12 cellular contexts compared by ENCODE assay signal in the genomic region with DNA sequence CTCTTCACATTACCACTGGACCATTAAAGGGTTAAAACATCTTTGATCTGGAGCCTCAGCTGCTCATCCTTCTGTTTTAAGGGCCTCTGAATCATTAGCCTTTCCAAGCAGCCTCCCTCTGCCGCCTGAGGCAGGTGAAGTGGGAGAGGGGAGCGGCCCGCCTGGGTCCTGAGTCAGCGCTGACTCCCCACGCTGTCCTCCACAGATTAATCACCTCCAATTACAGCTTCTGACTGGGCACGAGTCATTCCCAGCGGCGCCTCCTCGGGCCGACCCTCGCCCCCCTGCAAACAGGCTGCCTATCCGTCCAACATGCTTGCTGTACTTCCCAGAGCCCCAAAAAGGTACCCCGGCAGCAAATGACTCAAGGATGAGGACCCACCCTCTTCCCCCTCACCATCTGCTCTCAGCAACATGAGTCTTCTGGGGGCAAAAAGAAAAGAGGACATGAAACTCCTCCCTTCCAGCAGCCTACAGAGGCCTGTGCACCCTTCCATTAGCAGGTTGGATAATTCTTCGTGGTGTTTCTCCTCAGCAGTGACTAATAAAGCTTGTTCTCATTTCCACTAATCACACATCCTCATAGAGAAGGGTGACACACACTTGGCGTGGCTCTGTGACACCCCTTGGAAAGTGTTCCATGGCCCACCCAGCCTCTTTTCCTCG. TPM values are rescaled to one million over a fixed set of nuclear protein-coding genes. Genes with fewer than 3 reads are reported as not detected.
DNase-seq lines count a peak whose midpoint lies in the region; ATAC-seq, FAIRE-seq and TF ChIP-seq lines count a peak whose summit lies in the region.
"Had no signal": no experiment of that assay in that cellular context is flagged by ENCODE, and none has a peak within 500 bp of the region (broad histone marks: within the 10 kb centered on the region; RNA-seq: fewer than 3 reads in every experiment).

No MANE protein-coding gene starts in this region.

- POLR2A ChIA-PET in activated CD4-positive, alpha-beta T cell treated with anti-CD3 and anti-CD28 coated beads for 36 hours (lab: Charles Lee) = interaction anchor here (1.1 kb wide), 1 partner anchor 77 kb away, joined by 4 read pairs; no protein-coding TSS in a partner anchor
- POLR2A ChIA-PET in activated CD4-positive, alpha-beta T cell treated with anti-CD3 and anti-CD28 coated beads, Interleukin-2, amount 10 ng/mL, durations not matched to agents 7 days and 5 days (lab: Charles Lee) = no interaction called here

- H2AFZ ChIP-seq in mammary epithelial cell (ENCODE audit: low read depth, low read length) = peak overlapping the region; percentile 68

- CTCF ChIA-PET in activated CD4-positive, alpha-beta T cell treated with anti-CD3 and anti-CD28 coated beads for 36 hours (lab: Charles Lee) = interaction anchor here (0.8 to 1.8 kb wide), 3 partner anchors 13 to 98 kb away, joined by 3 to 4 read pairs (median 3); no protein-coding TSS in a partner anchor
- CTCF ChIA-PET in activated CD4-positive, alpha-beta T cell treated with anti-CD3 and anti-CD28 coated beads, Interleukin-2, amount 10 ng/mL, durations not matched to agents 7 days and 5 days (lab: Charles Lee) = interaction anchor here (0.6 to 2.4 kb wide), 4 partner anchors 10 to 1028 kb away, joined by 3 to 8 read pairs (median 4); no protein-coding TSS in a partner anchor
- CTCF ChIA-PET in mammary epithelial cell (lab: Charles Lee; ENCODE audit: low non-redundant PET) = interaction anchor here (0.7 kb wide), 1 partner anchor 40 kb away, joined by 6 read pairs; no protein-coding TSS in a partner anchor

- H3K27ac Mint-ChIP-seq in activated CD4-positive, alpha-beta T cell treated with anti-CD3 and anti-CD28 coated beads for 36 hours = no peak overlapping the region
- H3K27ac Mint-ChIP-seq in activated CD4-positive, alpha-beta T cell treated with anti-CD3 and anti-CD28 coated beads, Interleukin-2, amount 10 ng/mL, durations not matched to agents 7 days and 5 days = no peak overlapping the region
- H3K27ac Mint-ChIP-seq in natural killer cell treated with Interleukin-12 subunit alpha and Interleukin-12 subunit beta and Interleukin-15 and Interleukin-18, amount 100 ng/mL, for 72 hours = no peak overlapping the region

- no peak overlapping the region for H3K4me3 ChIP-seq in mammary epithelial cell (replicated peaks in 1 of 3; ENCODE audit: insufficient read depth in 1 of 3, low read depth in 2 of 3, low read length in 3 of 3)
- no peak overlapping the region for H3K4me3 ChIP-seq in esophagus squamous epithelium
- H3K4me3 ChIP-seq: prostate gland had no signal

- TSS peak; percentile 48 for BruUV-seq in mammary epithelial cell (replicated peaks; lab: Mats Ljungman, UMichigan)

- TF ChIP-seq CTCF in mammary epithelial cell (conservative IDR thresholded peaks at IDR 0.05 in 1 of 2, IDR thresholded peaks at IDR 0.05 in 1 of 2; ENCODE audit: extremely low read depth in 1 of 2, insufficient read depth in 1 of 2, low read depth in 1 of 2, low read length in 2 of 2) (no peak), esophagus squamous epithelium (IDR thresholded peaks at IDR 0.05) (no peak)

- no peaks in the 10 kb centered on the region for H4K20me1 ChIP-seq in mammary epithelial cell (ENCODE audit: insufficient read depth, low read length)

- WGBS in mammary epithelial cell (ENCODE audit: low coverage, missing lambda C conversion rate) = 6% methylated on average over 11 of the region's 16 CpGs
- WGBS in esophagus squamous epithelium, 2 donors = 32 to 41% methylated on average over 5 to 6 of the region's 16 CpGs

- in situ Hi-C loops in mammary epithelial cell (cut with MboI; ENCODE audit: low sequenced_read_pairs in 2 of 2) = loop anchor here in 1 of 2 donors (25.0 kb wide), 1 partner anchor 87 kb away; no protein-coding TSS in a partner anchor

- H3K27ac ChIP-seq in mammary epithelial cell (ENCODE audit: insufficient read depth, low read depth, low read length) = peak overlapping the region; percentile 73
- H3K27ac ChIP-seq in esophagus squamous epithelium = no peak overlapping the region
- H3K27ac ChIP-seq: KMS-11, prostate gland had no signal

- peak overlapping the region; percentile 25 for H3K4me2 ChIP-seq in mammary epithelial cell (ENCODE audit: insufficient read depth, low read depth, low read length)
- H3K4me2 ChIP-seq: KMS-11 had no signal

- intact Hi-C loops in activated CD4-positive, alpha-beta T cell treated with anti-CD3 and anti-CD28 coated beads for 36 hours (cut with DNase I, micrococcal nuclease) = no loop called here
- intact Hi-C loops in mammary epithelial cell (cut with micrococcal nuclease) = loop anchor here (1.0 kb wide), 1 partner anchor 10 kb away; no protein-coding TSS in a partner anchor
- intact Hi-C loops in esophagus squamous epithelium (cut with DNase I) = no loop called here

- no peaks in the 10 kb centered on the region for H3K36me3 Mint-ChIP-seq in activated CD4-positive, alpha-beta T cell treated with anti-CD3 and anti-CD28 coated beads for 36 hours (ENCODE audit: low read depth)
- H3K36me3 Mint-ChIP-seq in activated CD4-positive, alpha-beta T cell treated with anti-CD3 and anti-CD28 coated beads, Interleukin-2, amount 10 ng/mL, durations not matched to agents 7 days and 5 days (ENCODE audit: low read depth) = no peaks in the 10 kb centered on the region
- H3K36me3 Mint-ChIP-seq in natural killer cell treated with Interleukin-12 subunit alpha and Interleukin-12 subunit beta and Interleukin-15 and Interleukin-18, amount 100 ng/mL, for 72 hours = no peaks in the 10 kb centered on the region

- H3K27me3 Mint-ChIP-seq in activated CD4-positive, alpha-beta T cell treated with anti-CD3 and anti-CD28 coated beads for 36 hours = peaks cover 4% of the 10 kb centered on the region
- H3K27me3 Mint-ChIP-seq in activated CD4-positive, alpha-beta T cell treated with anti-CD3 and anti-CD28 coated beads, Interleukin-2, amount 10 ng/mL, durations not matched to agents 7 days and 5 days = peaks cover 10% of the 10 kb centered on the region
- peaks cover 0 to 8% of the 10 kb centered on the region in 2 donors for H3K27me3 Mint-ChIP-seq in natural killer cell treated with Interleukin-12 subunit alpha and Interleukin-12 subunit beta and Interleukin-15 and Interleukin-18, amount 100 ng/mL, for 72 hours

- peaks cover 35% of the 10 kb centered on the region for H3K4me1 ChIP-seq in mammary epithelial cell (ENCODE audit: insufficient read depth, low read length)
- peaks cover 0 to 11% (median 3%) of the 10 kb centered on the region in 3 donors for H3K4me1 ChIP-seq in esophagus squamous epithelium
- H3K4me1 ChIP-seq: prostate gland had no signal

- no peak overlapping the region for H3K9ac ChIP-seq in mammary epithelial cell (ENCODE audit: insufficient read depth, low read length)
- H3K9ac ChIP-seq: KMS-11 had no signal

- TF ChIP-seq POLR2A in esophagus squamous epithelium (IDR thresholded peaks at IDR 0.05) = no peak

- H3K79me2 ChIP-seq in mammary epithelial cell (ENCODE audit: insufficient read depth, low read length) = no peaks in the 10 kb centered on the region

- peaks cover 27% of the 10 kb centered on the region for H3K4me1 Mint-ChIP-seq in activated CD4-positive, alpha-beta T cell treated with anti-CD3 and anti-CD28 coated beads for 36 hours
- H3K4me1 Mint-ChIP-seq in activated CD4-positive, alpha-beta T cell treated with anti-CD3 and anti-CD28 coated beads, Interleukin-2, amount 10 ng/mL, durations not matched to agents 7 days and 5 days = peaks cover 25% of the 10 kb centered on the region
- H3K4me1 Mint-ChIP-seq in natural killer cell treated with Interleukin-12 subunit alpha and Interleukin-12 subunit beta and Interleukin-15 and Interleukin-18, amount 100 ng/mL, for 72 hours (ENCODE audit: low read depth in 2 of 2) = no peaks in the 10 kb centered on the region

- H3K27me3 ChIP-seq in mammary epithelial cell (ENCODE audit: insufficient read depth, low read length) (no peaks in the 10 kb centered on the region), esophagus squamous epithelium (peaks cover 0 to 35% (median 0%) of the 10 kb centered on the region in 4 donors)

- H3K36me3 ChIP-seq in mammary epithelial cell (ENCODE audit: insufficient read depth, low read length) (no peaks in the 10 kb centered on the region), esophagus squamous epithelium (no peaks in the 10 kb centered on the region)
- H3K36me3 ChIP-seq: prostate gland had no signal

- H3K9me3 Mint-ChIP-seq in activated CD4-positive, alpha-beta T cell treated with anti-CD3 and anti-CD28 coated beads for 36 hours (ENCODE audit: low read depth) = no peaks in the 10 kb centered on the region
- H3K9me3 Mint-ChIP-seq in activated CD4-positive, alpha-beta T cell treated with anti-CD3 and anti-CD28 coated beads, Interleukin-2, amount 10 ng/mL, durations not matched to agents 7 days and 5 days = no peaks in the 10 kb centered on the region
- no peaks in the 10 kb centered on the region for H3K9me3 Mint-ChIP-seq in natural killer cell treated with Interleukin-12 subunit alpha and Interleukin-12 subunit beta and Interleukin-15 and Interleukin-18, amount 100 ng/mL, for 72 hours

- ATAC-seq in activated CD4-positive, alpha-beta T cell treated with anti-CD3 and anti-CD28 coated beads for 36 hours = peak; percentile 88
- no peak for ATAC-seq in natural killer cell treated with Interleukin-12 subunit alpha and Interleukin-12 subunit beta and Interleukin-15 and Interleukin-18, amount 100 ng/mL, for 72 hours
- no peak for ATAC-seq in HG03139 (IDR thresholded peaks at IDR 0.05; ENCODE audit: unreplicated experiment)

- H3K9me3 ChIP-seq in mammary epithelial cell (replicated peaks; ENCODE audit: insufficient read depth, low read length) (no peaks in the 10 kb centered on the region), esophagus squamous epithelium (no peaks in the 10 kb centered on the region)
- H3K9me3 ChIP-seq: prostate gland had no signal

- no peak for FAIRE-seq in HTR-8/SVneo (lab: Jason Lieb, UNC)
- FAIRE-seq: endometrium had no signal

- no peak overlapping the region for H3K4me3 Mint-ChIP-seq in activated CD4-positive, alpha-beta T cell treated with anti-CD3 and anti-CD28 coated beads for 36 hours
- no peak overlapping the region for H3K4me3 Mint-ChIP-seq in activated CD4-positive, alpha-beta T cell treated with anti-CD3 and anti-CD28 coated beads, Interleukin-2, amount 10 ng/mL, durations not matched to agents 7 days and 5 days
- no peak overlapping the region for H3K4me3 Mint-ChIP-seq in natural killer cell treated with Interleukin-12 subunit alpha and Interleukin-12 subunit beta and Interleukin-15 and Interleukin-18, amount 100 ng/mL, for 72 hours

- peak; percentile 72 for DNase-seq in activated CD4-positive, alpha-beta T cell treated with anti-CD3 and anti-CD28 coated beads for 36 hours
- DNase-seq in activated CD4-positive, alpha-beta T cell treated with anti-CD3 and anti-CD28 coated beads, Interleukin-2, amount 10 ng/mL, durations not matched to agents 7 days and 5 days = no peak
- DNase-seq in HTR-8/SVneo (ENCODE audit: insufficient read length, low spot score) = peak; percentile 75
- DNase-seq in mammary epithelial cell = peak; percentile 87
- DNase-seq in stimulated activated CD4-positive, alpha-beta T cell treated with anti-CD3 and anti-CD28 coated beads, Interleukin-4, amount 100 ng/mL, for 48 hours (ENCODE audit: low read depth in 2 of 2) = peak; percentile 35 to 40
- no peak for DNase-seq in esophagus squamous epithelium (lab: John Stamatoyannopoulos, UW)
- no peak for DNase-seq in natural killer cell treated with Interleukin-12 subunit alpha and Interleukin-12 subunit beta and Interleukin-15 and Interleukin-18, amount 100 ng/mL, for 72 hours (ENCODE audit: low spot score)
- DNase-seq: NCI-H748 treated with DMSO at 0.1 percent for 48 hours had no signal

- dilution Hi-C loops in mammary epithelial cell (cut with HindIII; ENCODE audit: low sequenced_read_pairs) = no loop called here

RNA-seq across cellular contexts. Expression of gene JAM3, which starts 44.3 kb away (rescaled TPM):
- total RNA-seq in activated CD4-positive, alpha-beta T cell treated with anti-CD3 and anti-CD28 coated beads for 36 hours = 10 to 100 TPM; 15.3 to 17.5 TPM
- total RNA-seq in activated CD4-positive, alpha-beta T cell treated with anti-CD3 and anti-CD28 coated beads, Interleukin-2, amount 10 ng/mL, durations not matched to agents 7 days and 5 days = 1 to 10 TPM; 4.8 to 5.0 TPM
- total RNA-seq in mammary epithelial cell = 10 to 100 TPM; 19.8 to 40.7 TPM
- polyA plus RNA-seq in mammary epithelial cell = 5.8 TPM
- polyA minus RNA-seq in mammary epithelial cell = 45.0 TPM
- total RNA-seq in esophagus squamous epithelium = 10 to 100 TPM in 2 of 4 donors, 1 to 10 TPM in 2; 1.6 to 21.4 (median 7.9) TPM
- total RNA-seq in natural killer cell treated with Interleukin-12 subunit alpha and Interleukin-12 subunit beta and Interleukin-15 and Interleukin-18, amount 100 ng/mL, for 72 hours = 1 to 10 TPM; 2.9 to 5.7 TPM

Comparison
In these comparisons a context has a peak if more than half of its experiments do, and no peak if none do; other contexts are left out.
1. DNase-seq: peak in activated CD4-positive, alpha-beta T cell treated with anti-CD3 and anti-CD28 coated beads for 36 hours (single experiment), HTR-8/SVneo (single experiment), mammary epithelial cell (single experiment) and stimulated activated CD4-positive, alpha-beta T cell treated with anti-CD3 and anti-CD28 coated beads, Interleukin-4, amount 100 ng/mL, for 48 hours (2 of 2); none in activated CD4-positive, alpha-beta T cell treated with anti-CD3 and anti-CD28 coated beads, Interleukin-2, amount 10 ng/mL, durations not matched to agents 7 days and 5 days (single experiment), esophagus squamous epithelium (single experiment) and natural killer cell treated with Interleukin-12 subunit alpha and Interleukin-12 subunit beta and Interleukin-15 and Interleukin-18, amount 100 ng/mL, for 72 hours (single experiment).